In genomic region chr5:32711693-32712462, GRCh38 we compare ENCODE assay signal across 8 cellular contexts. TPM values are rescaled to one million over a fixed set of nuclear protein-coding genes. Genes with fewer than 3 reads are reported as not detected.
DNase-seq lines count a peak whose midpoint lies in the region; ATAC-seq and TF ChIP-seq lines count a peak whose summit lies in the region.

No MANE protein-coding gene starts in this region.

- no peak for TF ChIP-seq CTCF in AG09309 (IDR thresholded peaks at IDR 0.05; ENCODE audit: control insufficient read depth, insufficient read depth, low read depth, low read length, missing control alignments)
- no peak for TF ChIP-seq CTCF in epithelial cell of esophagus (IDR thresholded peaks at IDR 0.05; ENCODE audit: insufficient read depth, low read depth, low read length, missing control alignments)
- TF ChIP-seq CTCF in natural killer cell (IDR thresholded peaks at IDR 0.05) = no peak

- peak overlapping the region; percentile 78 for H3K4me3 Mint-ChIP-seq in natural killer cell

- H3K27ac Mint-ChIP-seq in natural killer cell = no peak overlapping the region

- ATAC-seq in natural killer cell (peak; percentile 21 to 30 (median 24)), GM21529 (IDR thresholded peaks at IDR 0.05; ENCODE audit: unreplicated experiment) (no peak)

- intact Hi-C loops in natural killer cell (cut with micrococcal nuclease) = loop anchor here (10.0 kb wide), 1 partner anchor 233 kb away; no protein-coding TSS in a partner anchor

- no peak for DNase-seq in AG09309 (ENCODE audit: low read depth)
- DNase-seq in NCI-H69 (lab: John Stamatoyannopoulos, UW) = peak; percentile 10
- DNase-seq in epithelial cell of esophagus (ENCODE audit: low read depth) = peak; percentile 52
- no peak for DNase-seq in natural killer cell
- no peak for DNase-seq in HuH-7.5 (ENCODE audit: low spot score)
- DNase-seq in OCI-M1 (lab: John Stamatoyannopoulos, UW) = no peak
- DNase-seq in NCI-H146 (lab: John Stamatoyannopoulos, UW) = no peak

- H3K4me3 ChIP-seq in AG09309 (ENCODE audit: control insufficient read depth, low read depth, low read length) (peak overlapping the region; percentile 80), epithelial cell of esophagus (ENCODE audit: low read length) (peak overlapping the region; percentile 75)

- H3K36me3 Mint-ChIP-seq in natural killer cell = no peaks in the 10 kb centered on the region

- peaks cover 35 to 44% of the 10 kb centered on the region in 2 donors for H3K4me1 Mint-ChIP-seq in natural killer cell

- H3K9me3 Mint-ChIP-seq in natural killer cell = no peaks in the 10 kb centered on the region

- H3K27me3 Mint-ChIP-seq in natural killer cell (ENCODE audit: low read depth in 2 of 2) = peaks cover 40 to 68% of the 10 kb centered on the region in 2 donors

RNA-seq across cellular contexts. Expression of gene NPR3, which starts 0.8 kb away (rescaled TPM):
- total RNA-seq in natural killer cell = under 1 TPM in 1 of 3 donors, not detected in 2; 0.23 TPM

Comparison
In these comparisons a context has a peak if more than half of its experiments do, and no peak if none do; other contexts are left out.
1. DNase-seq: peak in NCI-H69 (single experiment) and epithelial cell of esophagus (single experiment); none in AG09309 (single experiment), natural killer cell (single experiment), HuH-7.5 (single experiment), OCI-M1 (single experiment) and NCI-H146 (single experiment).